Comparison of ENCODE assay signal across 24 cellular contexts in genomic region chr19:50268501-50268900, GRCh38.
DNase-seq lines count a peak whose midpoint lies in the region; ATAC-seq, FAIRE-seq and TF ChIP-seq lines count a peak whose summit lies in the region.
"Had no signal": no experiment of that assay in that cellular context is flagged by ENCODE, and none has a peak within 500 bp of the region (broad histone marks: within the 10 kb centered on the region; RNA-seq: fewer than 3 reads in every experiment).

No MANE protein-coding gene starts in this region.

- BruUV-seq in K562 (replicated peaks; lab: Mats Ljungman, UMichigan), result no TSS peak

- H3K9me3 ChIP-seq in HEK293 (ENCODE audit: control insufficient read depth, insufficient read depth, low read depth, low read length) (no peaks in the 10 kb centered on the region), K562 (replicated peaks; ENCODE audit: control insufficient read depth, insufficient read depth, low read depth, low read length) (no peaks in the 10 kb centered on the region), osteoblast (ENCODE audit: low read depth, low read length) (no peaks in the 10 kb centered on the region)
- no peaks in the 10 kb centered on the region for H3K9me3 ChIP-seq in CD4-positive, alpha-beta T cell (ENCODE audit: control insufficient read depth, low read length)
- H3K9me3 ChIP-seq: A549; BE2C; BLaER1 treated with 17β-estradiol and CSF1 and Interleukin-3, amounts not matched to agents 10 nM and 100 nM had no signal

- in situ Hi-C loops in K562 (cut with MboI), result no loop called here

- H3K27ac Mint-ChIP-seq in CD4-positive, alpha-beta T cell, result no peak overlapping the region
- H3K27ac Mint-ChIP-seq: CD4-positive, alpha-beta memory T cell had no signal

- H3K4me3 ChIP-seq in HEK293 (ENCODE audit: low read depth, low read length) (no peak overlapping the region), K562 (no peak overlapping the region), osteoblast (ENCODE audit: insufficient read depth, low read length) (no peak overlapping the region)
- H3K4me3 ChIP-seq: A549; BLaER1 treated with 17β-estradiol and CSF1 and Interleukin-3, amounts not matched to agents 10 nM and 100 nM had no signal

- H4K20me1 ChIP-seq in K562 (replicated peaks; ENCODE audit: control insufficient read depth, insufficient read depth, low read length) (no peaks in the 10 kb centered on the region), osteoblast (ENCODE audit: insufficient read depth, low read length) (no peaks in the 10 kb centered on the region)
- H4K20me1 ChIP-seq: BLaER1 treated with 17β-estradiol and CSF1 and Interleukin-3, amounts not matched to agents 10 nM and 100 nM had no signal

- peaks cover 42% of the 10 kb centered on the region for H3K27me3 Mint-ChIP-seq in CD4-positive, alpha-beta T cell

- intact Hi-C loops in K562 (cut with micrococcal nuclease), result loop anchor here (5.0 kb wide), 1 partner anchor 59 kb away; the partner anchor contains the start of gene KCNC3
- intact Hi-C loops in CD4-positive, alpha-beta T cell (cut with DNase I, micrococcal nuclease), result no loop called here

- CTCF ChIA-PET in HEK293 (lab: Yijun Ruan, JAX), result interaction anchor here (0.6 to 1.1 kb wide), 4 partner anchors 10 to 269 kb away, joined by 3 to 8 read pairs (median 4); no protein-coding TSS in a partner anchor
- CTCF ChIA-PET in K562 (lab: Yijun Ruan, JAX; ENCODE audit: low intra/inter-chr PET ratio), result interaction anchor here (0.5 kb wide), 1 partner anchor 332 kb away, joined by 4 read pairs; no protein-coding TSS in a partner anchor
- CTCF ChIA-PET in CD4-positive, alpha-beta T cell (lab: Charles Lee), result no interaction called here

- H3K36me3 Mint-ChIP-seq in CD4-positive, alpha-beta T cell (ENCODE audit: low read depth), result no peaks in the 10 kb centered on the region
- H3K36me3 Mint-ChIP-seq: CD14-positive monocyte; CD4-positive, alpha-beta memory T cell had no signal

- peaks cover 2% of the 10 kb centered on the region for H3K9me1 ChIP-seq in K562 (ENCODE audit: control insufficient read depth, insufficient read depth, low read length)

- no peaks in the 10 kb centered on the region for H3K4me1 Mint-ChIP-seq in CD4-positive, alpha-beta T cell (ENCODE audit: low read depth)
- H3K4me1 Mint-ChIP-seq: CD14-positive monocyte had no signal

- H3K79me2 ChIP-seq in K562 (ENCODE audit: control insufficient read depth, insufficient read depth, low read length) (no peaks in the 10 kb centered on the region), osteoblast (ENCODE audit: insufficient read depth, low read length) (no peaks in the 10 kb centered on the region)

- H3K4me2 ChIP-seq in K562 (ENCODE audit: insufficient read depth, low read length) (no peak overlapping the region), osteoblast (ENCODE audit: insufficient read depth, low read length) (no peak overlapping the region)
- H3K4me2 ChIP-seq: A549; BLaER1 treated with 17β-estradiol and CSF1 and Interleukin-3, amounts not matched to agents 10 nM and 100 nM had no signal

- FAIRE-seq in K562 (lab: Jason Lieb, UNC), result no peak
- FAIRE-seq: A549, GM12891, GM18507 had no signal

- no peak for TF ChIP-seq RAD21 in K562 (CRISPR knock-in tag; conservative IDR thresholded peaks at IDR 0.05 in 1 of 2, IDR thresholded peaks at IDR 0.05 in 1 of 2)

- WGBS in K562 (ENCODE audit: insufficient coverage, low coverage, missing lambda C conversion rate), result 60% methylated on average over 5 of the region's 5 CpGs

- no peaks in the 10 kb centered on the region for H3K9me3 Mint-ChIP-seq in CD4-positive, alpha-beta T cell
- H3K9me3 Mint-ChIP-seq: CD14-positive monocyte had no signal

- H3K27ac ChIP-seq in HEK293 (ENCODE audit: extremely low read depth, low read depth, low read length) (no peak overlapping the region), K562 (ENCODE audit: extremely low read depth, low read depth, low read length) (no peak overlapping the region), osteoblast (ENCODE audit: low read depth, low read length) (no peak overlapping the region)
- H3K27ac ChIP-seq in CD4-positive, alpha-beta T cell (ENCODE audit: low read depth, low read length), result no peak overlapping the region
- H3K27ac ChIP-seq: A549; BLaER1 treated with 17β-estradiol and CSF1 and Interleukin-3, amounts not matched to agents 10 nM and 100 nM had no signal

- POLR2A ChIA-PET in HEK293 (lab: Yijun Ruan, JAX) (no interaction called here), K562 (lab: Yijun Ruan, JAX) (no interaction called here)
- POLR2A ChIA-PET in CD4-positive, alpha-beta T cell (lab: Charles Lee), result no interaction called here

- H3K9ac ChIP-seq in K562 (ENCODE audit: insufficient read depth in 1 of 2, low read depth in 2 of 2, low read length in 2 of 2), result no peak overlapping the region
- H3K9ac ChIP-seq: BLaER1 treated with 17β-estradiol and CSF1 and Interleukin-3, amounts not matched to agents 10 nM and 100 nM had no signal

- TF ChIP-seq POLR2A in K562 (conservative IDR thresholded peaks at IDR 0.05), result no peak

- H3K36me3 ChIP-seq in HEK293 (ENCODE audit: control insufficient read depth in 2 of 2, insufficient read depth in 1 of 2, low read length in 2 of 2) (peaks cover 0 to 6% of the 10 kb centered on the region in 2 experiments; a peak in 2 of 3 replicates), K562 (ENCODE audit: control insufficient read depth, insufficient read depth, low read length) (no peaks in the 10 kb centered on the region), osteoblast (ENCODE audit: insufficient read depth, low read length) (no peaks in the 10 kb centered on the region)
- H3K36me3 ChIP-seq: BE2C; BLaER1 treated with 17β-estradiol and CSF1 and Interleukin-3, amounts not matched to agents 10 nM and 100 nM had no signal

- no peak for TF ChIP-seq CTCF in HEK293 (tag by site-specific recombination; IDR thresholded peaks at IDR 0.05)
- TF ChIP-seq CTCF in K562 (IDR thresholded peaks at IDR 0.05 in 2 of 3, conservative IDR thresholded peaks at IDR 0.05 in 1 of 3; ENCODE audit: insufficient read depth in 2 of 3, low read depth in 1 of 3, low read length in 3 of 3), result no peak
- no peak for TF ChIP-seq CTCF in osteoblast (IDR thresholded peaks at IDR 0.05; ENCODE audit: extremely low read depth, low read depth, low read length)
- TF ChIP-seq CTCF in CD4-positive, alpha-beta T cell (IDR thresholded peaks at IDR 0.05), result no peak

- H2AFZ ChIP-seq in K562 (ENCODE audit: low read depth, low read length), result no peak overlapping the region
- no peak overlapping the region for H2AFZ ChIP-seq in osteoblast (ENCODE audit: low read length)

- no peak for ATAC-seq in K562
- no peak for ATAC-seq in CD4-positive, alpha-beta T cell (ENCODE audit: poor library complexity)
- ATAC-seq in HG03521 (IDR thresholded peaks at IDR 0.05; ENCODE audit: unreplicated experiment), result no peak
- ATAC-seq: A549 had no signal

- H3K4me1 ChIP-seq in HEK293 (ENCODE audit: control insufficient read depth, insufficient read depth, low read length) (no peaks in the 10 kb centered on the region), K562 (replicated peaks in 1 of 2; ENCODE audit: control insufficient read depth in 2 of 2, insufficient read depth in 2 of 2, low read length in 2 of 2) (peaks cover 25 to 44% of the 10 kb centered on the region in 2 experiments; a peak in 4 of 5 replicates), osteoblast (ENCODE audit: insufficient read depth, low read length) (no peaks in the 10 kb centered on the region)
- H3K4me1 ChIP-seq: A549, BE2C had no signal

- no peak for TF ChIP-seq EP300 in K562 (IDR thresholded peaks at IDR 0.05; ENCODE audit: low read length)

- no peak for DNase-seq in K562 (ENCODE audit: extremely low read depth in 1 of 4, low spot score in 3 of 4)
- peak; percentile 2 for DNase-seq in kidney glomerular epithelial cell (lab: John Stamatoyannopoulos, UW)
- DNase-seq in osteoblast (ENCODE audit: insufficient read length, low spot score, missing footprints), result peak; percentile 6
- no peak for DNase-seq in cerebellum (ENCODE audit: low spot score)
- DNase-seq in CD4-positive, alpha-beta T cell, result no peak
- DNase-seq: 8988T; ACHN; AML-193; BE2C; Calu3; CD4-positive, alpha-beta memory T cell; COR-L47; DMS53; DMS79 treated with DMSO at 0.1 percent for 48 hours; GF-D8; GOT3; HCEC 1CT had no signal

- peaks cover 0 to 8% of the 10 kb centered on the region in 2 experiments; a peak in 2 of 5 replicates for H3K27me3 ChIP-seq in K562 (ENCODE audit: control insufficient read depth in 2 of 2, insufficient read depth in 2 of 2, low read length in 2 of 2)
- no peaks in the 10 kb centered on the region for H3K27me3 ChIP-seq in osteoblast (ENCODE audit: insufficient read depth, low read length)
- no peaks in the 10 kb centered on the region for H3K27me3 ChIP-seq in CD4-positive, alpha-beta T cell (ENCODE audit: control insufficient read depth, insufficient read depth, low read length)
- H3K27me3 ChIP-seq: BE2C; BLaER1 treated with 17β-estradiol and CSF1 and Interleukin-3, amounts not matched to agents 10 nM and 100 nM had no signal

- H3K4me3 Mint-ChIP-seq in CD4-positive, alpha-beta T cell, result no peak overlapping the region
- H3K4me3 Mint-ChIP-seq: CD14-positive monocyte; CD4-positive, alpha-beta memory T cell had no signal

TF ChIP-seq in K562, 482 proteins besides CTCF, POLR2A, EP300 and RAD21:
- TF ChIP-seq RBM25 (IDR thresholded peaks at IDR 0.05; ENCODE audit: low read depth, low read length, severe bottlenecking) (peak; percentile 38), ZFX (CRISPR knock-in tag; IDR thresholded peaks at IDR 0.05) (no peak), FOSL1 (tag; conservative IDR thresholded peaks at IDR 0.05) (no peak), SMARCA5 (IDR thresholded peaks at IDR 0.05) (peak; percentile 73; the same call in 1 of the 2 replicates), RAD51 (IDR thresholded peaks at IDR 0.05; ENCODE audit: borderline replicate concordance, low read depth) (0 out of 2 replicates have a peak, but pooled peaks have one; percentile 12), CXXC5 (CRISPR knock-in tag; IDR thresholded peaks at IDR 0.05) (no peak), ETV1 (tag; conservative IDR thresholded peaks at IDR 0.05; ENCODE audit: low read depth) (no peak), ZFP36 (IDR thresholded peaks at IDR 0.05; ENCODE audit: low read depth, low read length, partially characterized antibody) (peak; percentile 62), ZNF785 (CRISPR knock-in tag; IDR thresholded peaks at IDR 0.05) (no peak)
TF ChIP-seq in K562: peak in this region for 4.

Comparison
In these comparisons a context has a peak if more than half of its experiments do, and no peak if none do; other contexts are left out.
1. DNase-seq: peak in kidney glomerular epithelial cell (single experiment) and osteoblast (single experiment); none in K562 (0 of 4), cerebellum (single experiment) and CD4-positive, alpha-beta T cell (0 of 10).